8 cellular contexts compared by ENCODE assay signal in the genomic region with DNA sequence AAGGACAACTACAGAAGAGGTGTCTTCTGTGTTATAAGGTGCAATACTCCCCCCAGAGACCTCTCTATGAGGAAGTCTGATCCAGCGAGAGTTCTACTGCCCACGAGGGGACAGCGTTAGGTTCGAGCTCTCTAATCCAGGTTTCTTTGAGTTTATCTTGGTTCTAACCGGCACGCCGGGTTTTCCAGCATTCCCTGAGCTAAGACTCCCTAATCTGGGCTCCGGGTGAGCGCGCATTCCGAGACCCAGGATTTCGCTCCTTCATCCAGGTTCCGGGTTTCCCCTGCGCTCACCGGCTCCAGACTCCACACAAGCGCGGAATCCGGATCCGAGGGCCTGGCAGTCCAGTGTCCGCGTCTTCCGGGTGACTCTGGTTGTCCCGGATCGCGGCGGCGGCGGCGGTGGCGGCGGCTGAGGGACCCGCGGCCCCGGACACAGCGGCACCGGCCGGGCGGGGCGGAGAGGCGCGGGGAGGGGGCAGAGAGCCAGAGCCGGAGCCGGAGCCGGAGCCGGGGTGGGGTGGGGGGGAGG. TPM values are rescaled to one million over a fixed set of nuclear protein-coding genes. Genes with fewer than 3 reads are reported as not detected.
DNase-seq lines count a peak whose midpoint lies in the region; ATAC-seq and TF ChIP-seq lines count a peak whose summit lies in the region.

A gene with protein sequence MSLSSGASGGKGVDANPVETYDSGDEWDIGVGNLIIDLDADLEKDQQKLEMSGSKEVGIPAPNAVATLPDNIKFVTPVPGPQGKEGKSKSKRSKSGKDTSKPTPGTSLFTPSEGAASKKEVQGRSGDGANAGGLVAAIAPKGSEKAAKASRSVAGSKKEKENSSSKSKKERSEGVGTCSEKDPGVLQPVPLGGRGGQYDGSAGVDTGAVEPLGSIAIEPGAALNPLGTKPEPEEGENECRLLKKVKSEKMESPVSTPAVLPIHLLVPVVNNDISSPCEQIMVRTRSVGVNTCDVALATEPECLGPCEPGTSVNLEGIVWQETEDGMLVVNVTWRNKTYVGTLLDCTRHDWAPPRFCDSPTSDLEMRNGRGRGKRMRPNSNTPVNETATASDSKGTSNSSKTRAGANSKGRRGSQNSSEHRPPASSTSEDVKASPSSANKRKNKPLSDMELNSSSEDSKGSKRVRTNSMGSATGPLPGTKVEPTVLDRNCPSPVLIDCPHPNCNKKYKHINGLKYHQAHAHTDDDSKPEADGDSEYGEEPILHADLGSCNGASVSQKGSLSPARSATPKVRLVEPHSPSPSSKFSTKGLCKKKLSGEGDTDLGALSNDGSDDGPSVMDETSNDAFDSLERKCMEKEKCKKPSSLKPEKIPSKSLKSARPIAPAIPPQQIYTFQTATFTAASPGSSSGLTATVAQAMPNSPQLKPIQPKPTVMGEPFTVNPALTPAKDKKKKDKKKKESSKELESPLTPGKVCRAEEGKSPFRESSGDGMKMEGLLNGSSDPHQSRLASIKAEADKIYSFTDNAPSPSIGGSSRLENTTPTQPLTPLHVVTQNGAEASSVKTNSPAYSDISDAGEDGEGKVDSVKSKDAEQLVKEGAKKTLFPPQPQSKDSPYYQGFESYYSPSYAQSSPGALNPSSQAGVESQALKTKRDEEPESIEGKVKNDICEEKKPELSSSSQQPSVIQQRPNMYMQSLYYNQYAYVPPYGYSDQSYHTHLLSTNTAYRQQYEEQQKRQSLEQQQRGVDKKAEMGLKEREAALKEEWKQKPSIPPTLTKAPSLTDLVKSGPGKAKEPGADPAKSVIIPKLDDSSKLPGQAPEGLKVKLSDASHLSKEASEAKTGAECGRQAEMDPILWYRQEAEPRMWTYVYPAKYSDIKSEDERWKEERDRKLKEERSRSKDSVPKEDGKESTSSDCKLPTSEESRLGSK (N-terminal part only) (plus strand): TSS at position 373 of the 531 bp plus-strand sequence. CDS start 38,842 bp downstream, outside the sequence.

- peak; percentile 55; the same call in 1 of the 2 replicates for TF ChIP-seq EP300 in Ishikawa (IDR thresholded peaks at IDR 0.05; ENCODE audit: borderline replicate concordance)

- ATAC-seq in GM19452 (IDR thresholded peaks at IDR 0.05; ENCODE audit: unreplicated experiment): peak; percentile 49

- DNase-seq in Peyer's patch (peak; percentile 85 to 96 (median 95)), activated T-helper 1 cell treated with Interleukin-2 at 50 U/mL for 16 hours (ENCODE audit: low read depth) (peak; percentile 75), esophagus squamous epithelium (lab: John Stamatoyannopoulos, UW) (peak; percentile 54)
- DNase-seq in stimulated activated CD8-positive, alpha-beta memory T cell treated with anti-CD3 and anti-CD28 coated beads, Interleukin-7, amount 100 ng/mL, for 1 hour (ENCODE audit: low read depth in 2 of 2): peak; percentile 70 to 78

- intact Hi-C loops in esophagus squamous epithelium (cut with DNase I): no loop called here

- peak; percentile 14; the same call in 1 of the 2 replicates for TF ChIP-seq RAD21 in Ishikawa (IDR thresholded peaks at IDR 0.05; ENCODE audit: low read depth)

- H3K27me3 ChIP-seq in Peyer's patch (no peaks in the 10 kb centered on the region), esophagus squamous epithelium (no peaks in the 10 kb centered on the region), muscle layer of duodenum (ENCODE audit: low read depth, low read length) (no peaks in the 10 kb centered on the region)

- H3K4me3 ChIP-seq in Peyer's patch (peak within 1 kb of the TSS; percentile 88 to 99 (median 94)), esophagus squamous epithelium (peak within 1 kb of the TSS; percentile 70 to 97 (median 89)), muscle layer of duodenum (ENCODE audit: low read depth in 1 of 2, low read length in 2 of 2) (peak within 1 kb of the TSS; percentile 55 to 74)

- no peak for TF ChIP-seq CTCF in C4-2B (conservative IDR thresholded peaks at IDR 0.05)
- TF ChIP-seq CTCF in Peyer's patch (IDR thresholded peaks at IDR 0.05): peak in 1 of 6 experiments; percentile 40
- TF ChIP-seq CTCF in esophagus squamous epithelium (IDR thresholded peaks at IDR 0.05): peak in 2 of 6 experiments; percentile 29 to 34

- TF ChIP-seq POLR2A in Peyer's patch (IDR thresholded peaks at IDR 0.05) (peak; percentile 30 to 86), esophagus squamous epithelium (IDR thresholded peaks at IDR 0.05) (peak in 1 of 4 donors; percentile 82)

- no peaks in the 10 kb centered on the region for H3K9me3 ChIP-seq in Peyer's patch
- H3K9me3 ChIP-seq in esophagus squamous epithelium: no peaks in the 10 kb centered on the region
- H3K9me3 ChIP-seq in muscle layer of duodenum (ENCODE audit: control insufficient read depth in 1 of 2, low read length in 2 of 2): no peaks in the 10 kb centered on the region

- 0% methylated on average over 8 to 14 of the region's 45 CpGs for WGBS in esophagus squamous epithelium, 2 donors

- H3K4me1 ChIP-seq in Peyer's patch (peaks cover 1 to 42% (median 15%) of the 10 kb centered on the region in 4 donors), esophagus squamous epithelium (peaks cover 25 to 91% (median 40%) of the 10 kb centered on the region in 3 donors), muscle layer of duodenum (ENCODE audit: control insufficient read depth in 1 of 2, insufficient read depth in 2 of 2, low read length in 2 of 2) (peaks cover 18 to 60% of the 10 kb centered on the region in 2 donors)

- H3K36me3 ChIP-seq in Peyer's patch (no peaks in the 10 kb centered on the region), esophagus squamous epithelium (peaks cover 0 to 26% (median 0%) of the 10 kb centered on the region in 3 donors), muscle layer of duodenum (ENCODE audit: control insufficient read depth in 1 of 2, insufficient read depth in 2 of 2, low read length in 2 of 2) (no peaks in the 10 kb centered on the region)

- peak within 1 kb of the TSS; percentile 84 for H3K27ac ChIP-seq in C4-2B
- peak within 1 kb of the TSS; percentile 89 to 96 (median 93) for H3K27ac ChIP-seq in Peyer's patch
- H3K27ac ChIP-seq in esophagus squamous epithelium: peak within 1 kb of the TSS; percentile 90 to 97 (median 94)
- peak within 1 kb of the TSS; percentile 70 for H3K27ac ChIP-seq in muscle layer of duodenum (ENCODE audit: low read length)

TF ChIP-seq in Ishikawa, 13 proteins besides CTCF, POLR2A, EP300 and RAD21:
- TF ChIP-seq MAX (IDR thresholded peaks at IDR 0.05) (peak; percentile 61), FOXM1 (IDR thresholded peaks at IDR 0.05; ENCODE audit: borderline replicate concordance, low read depth) (no peak), TEAD4 (IDR thresholded peaks at IDR 0.05) (peak; percentile 94), NFIC (IDR thresholded peaks at IDR 0.05) (no peak; the same call in 1 of the 2 replicates), USF1 (IDR thresholded peaks at IDR 0.05) (peak; percentile 42; the same call in 1 of the 2 replicates), YY1 (IDR thresholded peaks at IDR 0.05; ENCODE audit: low read depth) (peak; percentile 78), TAF1 (IDR thresholded peaks at IDR 0.05; ENCODE audit: low read depth) (peak; percentile 88), TCF12 (IDR thresholded peaks at IDR 0.05; ENCODE audit: low read depth) (peak; percentile 78; the same call in 1 of the 2 replicates)

RNA-seq across cellular contexts. Expression of the gene that starts here (rescaled TPM):
- 10 to 100 TPM; 22.1 to 57.8 (median 36.0) TPM for total RNA-seq in Peyer's patch
- 10 to 100 TPM; 10.2 to 25.2 (median 13.8) TPM for total RNA-seq in esophagus squamous epithelium

Comparison
In these comparisons a context has a peak if more than half of its experiments do, and no peak if none do; other contexts are left out.
1. Peak in every context shown above with its lines: DNase-seq, ATAC-seq, H3K4me3 ChIP-seq and H3K27ac ChIP-seq.